30 cellular contexts compared by ENCODE assay signal in the genomic region with DNA sequence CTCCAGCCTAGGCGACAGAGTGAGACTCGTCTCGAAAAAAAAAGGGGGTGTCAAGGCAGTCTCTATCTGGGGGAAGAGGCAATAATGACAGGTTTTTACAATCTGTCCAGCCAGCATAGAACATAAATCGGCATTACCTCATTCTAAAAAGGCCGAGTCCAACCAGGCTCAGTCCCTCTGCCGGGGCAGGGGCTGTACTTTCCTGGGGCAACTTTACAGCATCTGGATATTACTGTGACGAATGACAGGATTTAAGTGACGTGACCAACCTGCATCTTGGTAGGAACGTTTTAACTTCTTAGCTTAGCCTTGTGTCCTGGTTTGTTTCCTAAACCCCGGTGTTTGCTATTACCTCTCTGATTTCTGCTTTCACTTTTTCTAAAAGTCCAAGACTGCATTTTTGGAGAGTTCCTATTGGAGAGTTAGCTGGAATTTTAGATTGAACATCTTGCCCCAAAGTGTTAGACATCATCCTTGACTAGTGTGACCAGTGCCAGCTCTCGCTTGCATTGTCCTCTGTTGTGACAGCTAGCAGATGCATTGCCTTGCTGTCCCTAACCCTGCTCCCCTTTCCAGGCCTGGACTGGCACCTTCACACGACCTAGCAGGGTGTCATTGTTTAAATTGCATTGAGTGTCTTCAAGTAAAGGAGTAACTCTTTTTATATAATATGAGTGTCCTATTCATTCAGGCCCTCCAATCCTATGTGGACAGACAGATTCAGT.
A peak's percentile ranks its signal among the peaks of the same experiment; 100 is the strongest.
DNase-seq lines count a peak whose midpoint lies in the region; ATAC-seq and TF ChIP-seq lines count a peak whose summit lies in the region.
"Had no signal": no experiment of that assay in that cellular context is flagged by ENCODE, and none has a peak within 500 bp of the region (broad histone marks: within the 10 kb centered on the region; RNA-seq: fewer than 3 reads in every experiment).

No MANE protein-coding gene starts in this region.

- H3K9me2 ChIP-seq in Karpas-422 (replicated peaks; ENCODE audit: insufficient read depth, low read length): no peaks in the 10 kb centered on the region

- no peaks in the 10 kb centered on the region for H3K79me2 ChIP-seq in Karpas-422 (ENCODE audit: low read length)
- H3K79me2 ChIP-seq: parathyroid adenoma had no signal

- peaks cover under 1 to 6% of the 10 kb centered on the region in 2 donors for H3K36me3 Mint-ChIP-seq in activated T-cell treated with anti-CD3 and anti-CD28 coated beads, Interleukin-2, amount 50 U/mL, for 72 hours (ENCODE audit: insufficient read depth in 2 of 2)
- peaks cover 9% of the 10 kb centered on the region for H3K36me3 Mint-ChIP-seq in activated T-cell treated with anti-CD3 and anti-CD28 coated beads, Interleukin-2, amount 50 U/mL, for 24 hours (ENCODE audit: low read depth)
- H3K36me3 Mint-ChIP-seq in natural killer cell treated with Interleukin-12 subunit alpha and Interleukin-12 subunit beta and Interleukin-15 and Interleukin-18, amount 100 ng/mL, for 72 hours: peaks cover 16% of the 10 kb centered on the region

- H3K4me3 Mint-ChIP-seq in activated T-cell treated with anti-CD3 and anti-CD28 coated beads, Interleukin-2, amount 50 U/mL, for 72 hours: no peak overlapping the region
- no peak overlapping the region for H3K4me3 Mint-ChIP-seq in activated T-cell treated with anti-CD3 and anti-CD28 coated beads, Interleukin-2, amount 50 U/mL, for 24 hours
- H3K4me3 Mint-ChIP-seq in natural killer cell treated with Interleukin-12 subunit alpha and Interleukin-12 subunit beta and Interleukin-15 and Interleukin-18, amount 100 ng/mL, for 72 hours: no peak overlapping the region
- H3K4me3 Mint-ChIP-seq: activated CD4-positive, alpha-beta T cell treated with anti-CD3 and anti-CD28 coated beads, Interleukin-2, amount 10 ng/mL, durations not matched to agents 7 days and 5 days; activated CD8-positive, alpha-beta memory T cell treated with anti-CD3 and anti-CD28 coated beads, Interleukin-2, amount 10 ng/mL, durations not matched to agents 7 days and 5 days; dendritic cell treated with granulocyte-macrophage colony-stimulating factor and Interleukin-4, amounts not matched to agents 40 ng/mL and 50 ng/mL, for 4 days; IgD-negative memory B cell; nephron progenitor cell; WTC11 had no signal

- H3K4me3 ChIP-seq in esophagus muscularis mucosa (no peak overlapping the region), urinary bladder (ENCODE audit: low read depth, low read length) (no peak overlapping the region), Karpas-422 (ENCODE audit: low read length) (no peak overlapping the region)
- H3K4me3 ChIP-seq: testis had no signal

- 83% methylated on average over 12 of the region's 12 CpGs for WGBS in esophagus muscularis mucosa
- 64% methylated on average over 12 of the region's 12 CpGs for WGBS in urinary bladder

- intact Hi-C loops in esophagus muscularis mucosa (cut with DNase I): no loop called here

- no peak for ATAC-seq in activated T-cell treated with anti-CD3 and anti-CD28 coated beads, Interleukin-2, amount 50 U/mL, for 72 hours (replicated peaks in 1 of 2)
- ATAC-seq in natural killer cell treated with Interleukin-12 subunit alpha and Interleukin-12 subunit beta and Interleukin-15 and Interleukin-18, amount 100 ng/mL, for 72 hours: no peak
- no peak for ATAC-seq in stimulated activated naive CD8-positive, alpha-beta T cell treated with anti-CD3 and anti-CD28 coated beads, Interleukin-15, Interleukin-2, amounts not matched to agents 100 U/mL and 50 U/mL, for 24 hours
- ATAC-seq: activated CD8-positive, alpha-beta memory T cell treated with anti-CD3 and anti-CD28 coated beads, Interleukin-2, amount 10 ng/mL, durations not matched to agents 7 days and 5 days; Panc1; WTC11 had no signal

- H3K4me2 ChIP-seq in Karpas-422 (ENCODE audit: low read depth, low read length, poor library complexity, severe bottlenecking): no peak overlapping the region

- no peak for TF ChIP-seq CTCF in esophagus muscularis mucosa (IDR thresholded peaks at IDR 0.05)

- no peak for DNase-seq in activated T-cell treated with anti-CD3 and anti-CD28 coated beads, Interleukin-2, amount 50 U/mL, for 72 hours
- DNase-seq in activated T-cell treated with anti-CD3 and anti-CD28 coated beads, Interleukin-2, amount 50 U/mL, for 24 hours: no peak
- DNase-seq in esophagus muscularis mucosa (ENCODE audit: extremely low spot score) (no peak), Karpas-422 (no peak)
- no peak for DNase-seq in natural killer cell treated with Interleukin-12 subunit alpha and Interleukin-12 subunit beta and Interleukin-15 and Interleukin-18, amount 100 ng/mL, for 72 hours (ENCODE audit: low spot score)
- no peak for DNase-seq in stimulated activated naive CD8-positive, alpha-beta T cell treated with anti-CD3 and anti-CD28 coated beads, Interleukin-15, Interleukin-2, amounts not matched to agents 100 U/mL and 50 U/mL, for 24 hours
- no peak for DNase-seq in activated naive CD4-positive, alpha-beta T cell treated with Interleukin-2 at 50 U/mL for 16 hours
- DNase-seq: activated CD4-positive, alpha-beta T cell treated with anti-CD3 and anti-CD28 coated beads, Interleukin-2, amount 10 ng/mL, durations not matched to agents 7 days and 5 days; activated CD8-positive, alpha-beta memory T cell treated with anti-CD3 and anti-CD28 coated beads, Interleukin-2, amount 10 ng/mL, durations not matched to agents 7 days and 5 days; activated naive CD4-positive, alpha-beta T cell treated with anti-CD3 and anti-CD28 coated beads, Interleukin-2, amount 50 U/mL, for 16 hours; AML-193; anterior cingulate cortex; caudate nucleus; GOT3; islet precursor cell; midbrain; NCI-H187 treated with DMSO at 0.1 percent for 48 hours; NCI-H524; nephron progenitor cell; SHP77 treated with DMSO at 0.1 percent for 48 hours; stimulated activated CD4-positive, alpha-beta T cell treated with anti-CD3 and anti-CD28 coated beads, Interleukin-15, amount 100 ng/mL, for 24 hours; stimulated activated naive CD4-positive, alpha-beta T cell treated with Interleukin-2 at 50 U/mL for 16 hours; T-helper 9 cell; testis had no signal

- peak overlapping the region; percentile 7 to 49 (median 31) for H3K27ac ChIP-seq in esophagus muscularis mucosa (replicated peaks in 1 of 4)
- H3K27ac ChIP-seq in urinary bladder (ENCODE audit: low read depth): peak overlapping the region; percentile 51
- H3K27ac ChIP-seq in Karpas-422 (ENCODE audit: low read length): no peak overlapping the region
- H3K27ac ChIP-seq: parathyroid adenoma had no signal

- no peak overlapping the region for H2AFZ ChIP-seq in Karpas-422 (ENCODE audit: low read length)
- H2AFZ ChIP-seq: parathyroid adenoma had no signal

- H3K27me3 Mint-ChIP-seq in activated T-cell treated with anti-CD3 and anti-CD28 coated beads, Interleukin-2, amount 50 U/mL, for 72 hours (ENCODE audit: low read depth): no peaks in the 10 kb centered on the region
- no peaks in the 10 kb centered on the region for H3K27me3 Mint-ChIP-seq in activated T-cell treated with anti-CD3 and anti-CD28 coated beads, Interleukin-2, amount 50 U/mL, for 24 hours
- no peaks in the 10 kb centered on the region for H3K27me3 Mint-ChIP-seq in natural killer cell treated with Interleukin-12 subunit alpha and Interleukin-12 subunit beta and Interleukin-15 and Interleukin-18, amount 100 ng/mL, for 72 hours
- H3K27me3 Mint-ChIP-seq: activated CD4-positive, alpha-beta T cell treated with anti-CD3 and anti-CD28 coated beads, Interleukin-2, amount 10 ng/mL, durations not matched to agents 7 days and 5 days; activated CD8-positive, alpha-beta memory T cell treated with anti-CD3 and anti-CD28 coated beads, Interleukin-2, amount 10 ng/mL, durations not matched to agents 7 days and 5 days; dendritic cell treated with granulocyte-macrophage colony-stimulating factor and Interleukin-4, amounts not matched to agents 40 ng/mL and 50 ng/mL, for 4 days had no signal

- H3K27me3 ChIP-seq in esophagus muscularis mucosa (no peaks in the 10 kb centered on the region), Karpas-422 (ENCODE audit: low read length) (no peaks in the 10 kb centered on the region)
- H3K27me3 ChIP-seq: testis had no signal

- TF ChIP-seq POLR2A in esophagus muscularis mucosa (IDR thresholded peaks at IDR 0.05; ENCODE audit: low read depth): no peak

- H3K27ac Mint-ChIP-seq in activated T-cell treated with anti-CD3 and anti-CD28 coated beads, Interleukin-2, amount 50 U/mL, for 72 hours: peak overlapping the region; percentile 31
- no peak overlapping the region for H3K27ac Mint-ChIP-seq in activated T-cell treated with anti-CD3 and anti-CD28 coated beads, Interleukin-2, amount 50 U/mL, for 24 hours
- peak overlapping the region; percentile 35 to 62 for H3K27ac Mint-ChIP-seq in natural killer cell treated with Interleukin-12 subunit alpha and Interleukin-12 subunit beta and Interleukin-15 and Interleukin-18, amount 100 ng/mL, for 72 hours
- H3K27ac Mint-ChIP-seq: activated CD4-positive, alpha-beta T cell treated with anti-CD3 and anti-CD28 coated beads, Interleukin-2, amount 10 ng/mL, durations not matched to agents 7 days and 5 days; activated CD8-positive, alpha-beta memory T cell treated with anti-CD3 and anti-CD28 coated beads, Interleukin-2, amount 10 ng/mL, durations not matched to agents 7 days and 5 days; dendritic cell treated with granulocyte-macrophage colony-stimulating factor and Interleukin-4, amounts not matched to agents 40 ng/mL and 50 ng/mL, for 4 days; WTC11 had no signal

- H3K9me3 ChIP-seq in esophagus muscularis mucosa (no peaks in the 10 kb centered on the region), Karpas-422 (ENCODE audit: low read length) (no peaks in the 10 kb centered on the region)
- H3K9me3 ChIP-seq: testis had no signal

- H3K9ac ChIP-seq in Karpas-422 (ENCODE audit: low read length): no peak overlapping the region
- H3K9ac ChIP-seq: parathyroid adenoma had no signal

- no peak for TF ChIP-seq EP300 in esophagus muscularis mucosa (IDR thresholded peaks at IDR 0.05)

- no peaks in the 10 kb centered on the region for H3K9me3 Mint-ChIP-seq in activated T-cell treated with anti-CD3 and anti-CD28 coated beads, Interleukin-2, amount 50 U/mL, for 72 hours
- peaks cover under 1% of the 10 kb centered on the region for H3K9me3 Mint-ChIP-seq in activated T-cell treated with anti-CD3 and anti-CD28 coated beads, Interleukin-2, amount 50 U/mL, for 24 hours
- H3K9me3 Mint-ChIP-seq in natural killer cell treated with Interleukin-12 subunit alpha and Interleukin-12 subunit beta and Interleukin-15 and Interleukin-18, amount 100 ng/mL, for 72 hours: no peaks in the 10 kb centered on the region
- H3K9me3 Mint-ChIP-seq: dendritic cell treated with granulocyte-macrophage colony-stimulating factor and Interleukin-4, amounts not matched to agents 40 ng/mL and 50 ng/mL, for 4 days had no signal

- H3K4me1 ChIP-seq in esophagus muscularis mucosa (peaks cover 47 to 97% (median 79%) of the 10 kb centered on the region in 4 donors), urinary bladder (ENCODE audit: insufficient read depth) (peaks cover 2% of the 10 kb centered on the region), Karpas-422 (ENCODE audit: low read length) (no peaks in the 10 kb centered on the region)
- H3K4me1 ChIP-seq: parathyroid adenoma had no signal

- no peaks in the 10 kb centered on the region for H4K20me1 ChIP-seq in Karpas-422 (ENCODE audit: insufficient read depth, low read depth, low read length)

- H3K4me1 Mint-ChIP-seq in activated T-cell treated with anti-CD3 and anti-CD28 coated beads, Interleukin-2, amount 50 U/mL, for 72 hours (ENCODE audit: low read depth): peaks cover 20% of the 10 kb centered on the region
- peaks cover 28% of the 10 kb centered on the region for H3K4me1 Mint-ChIP-seq in activated T-cell treated with anti-CD3 and anti-CD28 coated beads, Interleukin-2, amount 50 U/mL, for 24 hours (ENCODE audit: low read depth)
- peaks cover 62 to 69% of the 10 kb centered on the region in 2 donors for H3K4me1 Mint-ChIP-seq in natural killer cell treated with Interleukin-12 subunit alpha and Interleukin-12 subunit beta and Interleukin-15 and Interleukin-18, amount 100 ng/mL, for 72 hours (ENCODE audit: low read depth in 2 of 2)

- H3K36me3 ChIP-seq in esophagus muscularis mucosa: peaks cover 0 to 7% (median 0%) of the 10 kb centered on the region in 4 donors
- no peaks in the 10 kb centered on the region for H3K36me3 ChIP-seq in urinary bladder (ENCODE audit: insufficient read depth)
- H3K36me3 ChIP-seq in Karpas-422 (ENCODE audit: insufficient read depth, low read length): no peaks in the 10 kb centered on the region
